In the genomic region with DNA sequence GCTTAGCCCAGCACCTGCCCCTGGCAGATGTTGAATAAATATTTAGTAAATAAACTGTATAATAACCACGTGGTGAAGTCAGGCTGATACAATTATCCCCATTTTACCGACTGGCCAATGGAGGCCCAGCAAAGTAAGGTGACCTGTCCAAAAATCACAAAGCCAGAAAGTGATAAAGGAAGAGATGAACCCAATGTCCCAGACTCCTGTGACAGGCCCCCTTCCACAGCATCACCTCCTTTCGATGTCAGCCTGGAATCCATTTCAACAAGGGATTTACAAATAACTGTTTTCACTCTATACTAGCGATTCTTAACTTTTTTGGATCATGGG, we compare ENCODE assay signal across 21 cellular contexts. TPM values are rescaled to one million over a fixed set of nuclear protein-coding genes. Genes with fewer than 3 reads are reported as not detected.
DNase-seq lines count a peak whose midpoint lies in the region; ATAC-seq and TF ChIP-seq lines count a peak whose summit lies in the region.
"Had no signal": no experiment of that assay in that cellular context is flagged by ENCODE, and none has a peak within 500 bp of the region (broad histone marks: within the 10 kb centered on the region; RNA-seq: fewer than 3 reads in every experiment).

No MANE protein-coding gene starts in this region.

- H3K4me3 ChIP-seq in BE2C (ENCODE audit: low read depth, low read length): no peak overlapping the region
- H3K4me3 ChIP-seq: GM23338 had no signal

- H3K36me3 ChIP-seq in BE2C: no peaks in the 10 kb centered on the region

- intact Hi-C loops in left colon (cut with DNase I, micrococcal nuclease): no loop called here

- H3K9me3 ChIP-seq in T-helper 17 cell (ENCODE audit: control insufficient read depth, low read length, poor library complexity, severe bottlenecking) (no peaks in the 10 kb centered on the region), BE2C (no peaks in the 10 kb centered on the region; the same call in 1 of the 2 replicates)

- no peak overlapping the region for H3K4me3 Mint-ChIP-seq in activated CD8-positive, alpha-beta memory T cell treated with anti-CD3 and anti-CD28 coated beads, Interleukin-2, amount 10 ng/mL, durations not matched to agents 7 days and 5 days
- no peak overlapping the region for H3K4me3 Mint-ChIP-seq in T-helper 17 cell
- peak overlapping the region; percentile 9 for H3K4me3 Mint-ChIP-seq in stimulated activated effector memory CD8-positive, alpha-beta T cell treated with anti-CD3 and anti-CD28 coated beads, Interleukin-12 subunit alpha, Interleukin-12 subunit beta, amount 100 ng/mL, for 72 hours
- H3K4me3 Mint-ChIP-seq: CD14-positive monocyte, GM23338 had no signal

- peaks cover 3% of the 10 kb centered on the region for H3K36me3 Mint-ChIP-seq in activated CD8-positive, alpha-beta memory T cell treated with anti-CD3 and anti-CD28 coated beads, Interleukin-2, amount 10 ng/mL, durations not matched to agents 7 days and 5 days
- H3K36me3 Mint-ChIP-seq in T-helper 17 cell (ENCODE audit: low read depth): no peaks in the 10 kb centered on the region
- peaks cover 5% of the 10 kb centered on the region for H3K36me3 Mint-ChIP-seq in stimulated activated effector memory CD8-positive, alpha-beta T cell treated with anti-CD3 and anti-CD28 coated beads, Interleukin-12 subunit alpha, Interleukin-12 subunit beta, amount 100 ng/mL, for 72 hours

- no peak for ATAC-seq in activated CD8-positive, alpha-beta memory T cell treated with anti-CD3 and anti-CD28 coated beads, Interleukin-2, amount 10 ng/mL, durations not matched to agents 7 days and 5 days
- ATAC-seq in GM19372 (IDR thresholded peaks at IDR 0.05; ENCODE audit: low read depth, unreplicated experiment): peak; percentile 15
- ATAC-seq in T-helper 17 cell: no peak
- no peak for ATAC-seq in stimulated activated effector memory CD8-positive, alpha-beta T cell treated with anti-CD3 and anti-CD28 coated beads, Interleukin-12 subunit alpha, Interleukin-12 subunit beta, amount 100 ng/mL, for 72 hours
- no peak for ATAC-seq in left colon
- ATAC-seq: GM23338, Panc1, SK-N-SH treated with all-trans-retinoic acid at 6 μM for 48 hours had no signal

- no peaks in the 10 kb centered on the region for H3K27me3 ChIP-seq in BE2C

- H3K9me3 Mint-ChIP-seq in activated CD8-positive, alpha-beta memory T cell treated with anti-CD3 and anti-CD28 coated beads, Interleukin-2, amount 10 ng/mL, durations not matched to agents 7 days and 5 days (ENCODE audit: low read depth): no peaks in the 10 kb centered on the region
- H3K9me3 Mint-ChIP-seq in stimulated activated effector memory CD8-positive, alpha-beta T cell treated with anti-CD3 and anti-CD28 coated beads, Interleukin-12 subunit alpha, Interleukin-12 subunit beta, amount 100 ng/mL, for 72 hours: no peaks in the 10 kb centered on the region
- H3K9me3 Mint-ChIP-seq: GM23338 had no signal

- no peaks in the 10 kb centered on the region for H3K4me1 ChIP-seq in BE2C

- CTCF ChIA-PET in activated CD8-positive, alpha-beta memory T cell treated with anti-CD3 and anti-CD28 coated beads, Interleukin-2, amount 10 ng/mL, durations not matched to agents 7 days and 5 days (lab: Charles Lee): interaction anchor here (0.6 kb wide), 1 partner anchor 931 kb away, joined by 3 read pairs; no protein-coding TSS in a partner anchor

- H3K4me1 Mint-ChIP-seq in activated CD8-positive, alpha-beta memory T cell treated with anti-CD3 and anti-CD28 coated beads, Interleukin-2, amount 10 ng/mL, durations not matched to agents 7 days and 5 days: peaks cover 31% of the 10 kb centered on the region
- H3K4me1 Mint-ChIP-seq in T-helper 17 cell: peaks cover 3% of the 10 kb centered on the region
- H3K4me1 Mint-ChIP-seq in stimulated activated effector memory CD8-positive, alpha-beta T cell treated with anti-CD3 and anti-CD28 coated beads, Interleukin-12 subunit alpha, Interleukin-12 subunit beta, amount 100 ng/mL, for 72 hours: peaks cover 52% of the 10 kb centered on the region

- peak overlapping the region; percentile 13 for H3K27ac Mint-ChIP-seq in activated CD8-positive, alpha-beta memory T cell treated with anti-CD3 and anti-CD28 coated beads, Interleukin-2, amount 10 ng/mL, durations not matched to agents 7 days and 5 days
- peak overlapping the region; percentile 14 for H3K27ac Mint-ChIP-seq in T-helper 17 cell
- peak overlapping the region; percentile 62 for H3K27ac Mint-ChIP-seq in stimulated activated effector memory CD8-positive, alpha-beta T cell treated with anti-CD3 and anti-CD28 coated beads, Interleukin-12 subunit alpha, Interleukin-12 subunit beta, amount 100 ng/mL, for 72 hours
- H3K27ac Mint-ChIP-seq: GM23338 had no signal

- TF ChIP-seq CTCF in BE2C (IDR thresholded peaks at IDR 0.05; ENCODE audit: low read depth, low read length): no peak
- TF ChIP-seq CTCF in GM10266 (IDR thresholded peaks at IDR 0.05; ENCODE audit: control insufficient read depth, insufficient read depth, low read depth, missing control alignments): no peak

- no peak for DNase-seq in activated CD8-positive, alpha-beta memory T cell treated with anti-CD3 and anti-CD28 coated beads, Interleukin-2, amount 10 ng/mL, durations not matched to agents 7 days and 5 days
- DNase-seq in activated CD8-positive, alpha-beta memory T cell treated with anti-CD3 and anti-CD28 coated beads for 24 hours: no peak
- DNase-seq in T-helper 17 cell (no peak), BE2C (no peak), GM10266 (ENCODE audit: extremely low spot score) (no peak), left colon (no peak)
- DNase-seq in stimulated activated effector memory CD8-positive, alpha-beta T cell treated with anti-CD3 and anti-CD28 coated beads, Interleukin-12 subunit alpha, Interleukin-12 subunit beta, amount 100 ng/mL, for 72 hours (ENCODE audit: low spot score in 2 of 2): no peak
- DNase-seq: 8988T, COR-L47, DMS153, NCI-H1092, NCI-H2107, NCI-H226, NCI-H526 treated with DMSO at 0.1 percent for 48 hours, SHP77 had no signal

- H3K27me3 Mint-ChIP-seq in activated CD8-positive, alpha-beta memory T cell treated with anti-CD3 and anti-CD28 coated beads, Interleukin-2, amount 10 ng/mL, durations not matched to agents 7 days and 5 days: no peaks in the 10 kb centered on the region
- H3K27me3 Mint-ChIP-seq in T-helper 17 cell: peaks cover 6% of the 10 kb centered on the region

RNA-seq across cellular contexts. Expression of a gene that starts 5.5 kb away (rescaled TPM):
- not detected for total RNA-seq in activated CD8-positive, alpha-beta memory T cell treated with anti-CD3 and anti-CD28 coated beads, Interleukin-2, amount 10 ng/mL, durations not matched to agents 7 days and 5 days
- not detected for total RNA-seq in T-helper 17 cell
- polyA plus RNA-seq in BE2C (2012; ENCODE audit: insufficient read depth, insufficient read length, low read depth): 1.5 TPM
- under 1 TPM in 1 of 2 donors, not detected in 1; 0.78 TPM for total RNA-seq in left colon
- total RNA-seq: HT1080 had no signal
